ENCODE assay signal across 1 cellular context in the genomic region with DNA sequence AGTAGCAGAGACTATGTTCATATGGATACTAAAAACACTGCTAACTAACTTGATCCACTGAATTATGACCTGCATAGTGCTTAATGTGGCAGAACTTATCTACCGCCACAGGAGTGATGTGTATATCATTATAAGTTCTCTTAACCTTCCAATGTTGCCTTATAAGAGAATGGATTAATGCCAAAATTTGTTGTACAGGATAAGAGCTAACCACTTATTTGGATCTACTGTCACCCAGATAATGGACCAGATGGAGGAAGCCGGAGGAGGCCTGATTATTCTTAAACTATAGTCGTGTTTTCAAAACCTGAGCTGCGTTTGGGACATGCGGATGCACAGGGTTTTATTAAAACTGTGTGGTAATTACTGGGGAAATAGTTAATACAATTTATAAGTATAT.
TF ChIP-seq lines count a peak whose summit lies in the region.

No MANE protein-coding gene starts in this region.

TF ChIP-seq in IMR-90, 13 proteins besides CTCF, POLR2A, EP300 and RAD21 (continued from another document):
- no peak for TF ChIP-seq NFE2L2 (IDR thresholded peaks at IDR 0.05; ENCODE audit: low read depth, low read length)
- TF ChIP-seq CHD1 (IDR thresholded peaks at IDR 0.05; ENCODE audit: low read depth, low read length): no peak
